ENCODE assay signal across 25 cellular contexts in genomic region chr2:220221904-220222495, GRCh38.
"Had no signal": no experiment of that assay in that cellular context is flagged by ENCODE, and none has a peak within 500 bp of the region (broad histone marks: within the 10 kb centered on the region; RNA-seq: fewer than 3 reads in every experiment).

No MANE protein-coding gene starts in this region.

- H3K27ac ChIP-seq: lower lobe of right lung, parathyroid adenoma, psoas muscle, right lobe of liver, spleen, suprapubic skin, thoracic aorta, tibial artery, uterus had no signal

- H3K79me2 ChIP-seq: parathyroid adenoma had no signal

- H3K9ac ChIP-seq: parathyroid adenoma had no signal

- H3K4me3 Mint-ChIP-seq: immature natural killer cell; naive thymus-derived CD4-positive, alpha-beta T cell; natural killer cell treated with Interleukin-12 subunit alpha and Interleukin-12 subunit beta and Interleukin-15 and Interleukin-18, amount 100 ng/mL, for 72 hours; stimulated activated effector memory CD8-positive, alpha-beta T cell treated with anti-CD3 and anti-CD28 coated beads, Interleukin-12 subunit alpha, Interleukin-12 subunit beta, amount 100 ng/mL, for 72 hours; stimulated activated naive CD8-positive, alpha-beta T cell treated with anti-CD3 and anti-CD28 coated beads, Interleukin-15, Interleukin-2, amounts not matched to agents 100 ng/mL and 50 ng/mL, for 24 hours had no signal

- H3K27me3 Mint-ChIP-seq: natural killer cell treated with Interleukin-12 subunit alpha and Interleukin-12 subunit beta and Interleukin-15 and Interleukin-18, amount 100 ng/mL, for 72 hours; stimulated activated naive CD8-positive, alpha-beta T cell treated with anti-CD3 and anti-CD28 coated beads, Interleukin-15, Interleukin-2, amounts not matched to agents 100 ng/mL and 50 ng/mL, for 24 hours had no signal

- ATAC-seq: lower lobe of right lung; mucosa of descending colon; naive thymus-derived CD4-positive, alpha-beta T cell; natural killer cell treated with Interleukin-12 subunit alpha and Interleukin-12 subunit beta and Interleukin-15 and Interleukin-18, amount 100 ng/mL, for 72 hours; psoas muscle; right lobe of liver; stimulated activated effector memory CD8-positive, alpha-beta T cell treated with anti-CD3 and anti-CD28 coated beads, Interleukin-12 subunit alpha, Interleukin-12 subunit beta, amount 100 ng/mL, for 72 hours had no signal

- H3K27me3 ChIP-seq: right lobe of liver, spleen, suprapubic skin, tibial artery, uterus had no signal

- H3K36me3 ChIP-seq: lower lobe of right lung, right lobe of liver, spleen, suprapubic skin, thoracic aorta, tibial artery, uterus had no signal

- H2AFZ ChIP-seq: parathyroid adenoma had no signal

- H3K9me3 ChIP-seq: lower lobe of right lung, mucosa of descending colon, psoas muscle, right lobe of liver, spleen, suprapubic skin, thoracic aorta, tibial artery, uterus had no signal

- H3K4me1 Mint-ChIP-seq: immature natural killer cell; naive thymus-derived CD4-positive, alpha-beta T cell; stimulated activated effector memory CD8-positive, alpha-beta T cell treated with anti-CD3 and anti-CD28 coated beads, Interleukin-12 subunit alpha, Interleukin-12 subunit beta, amount 100 ng/mL, for 72 hours had no signal

- H3K36me3 Mint-ChIP-seq: immature natural killer cell; naive thymus-derived CD4-positive, alpha-beta T cell; natural killer cell treated with Interleukin-12 subunit alpha and Interleukin-12 subunit beta and Interleukin-15 and Interleukin-18, amount 100 ng/mL, for 72 hours; stimulated activated effector memory CD8-positive, alpha-beta T cell treated with anti-CD3 and anti-CD28 coated beads, Interleukin-12 subunit alpha, Interleukin-12 subunit beta, amount 100 ng/mL, for 72 hours had no signal

- H3K4me1 ChIP-seq: lower lobe of right lung, parathyroid adenoma, psoas muscle, right lobe of liver, spleen, tibial artery, uterus had no signal

- H3K4me3 ChIP-seq: lower lobe of right lung, mucosa of descending colon, psoas muscle, right lobe of liver, spleen, suprapubic skin, thoracic aorta, tibial artery, uterus had no signal

- H3K27ac Mint-ChIP-seq: immature natural killer cell; naive thymus-derived CD4-positive, alpha-beta T cell; natural killer cell treated with Interleukin-12 subunit alpha and Interleukin-12 subunit beta and Interleukin-15 and Interleukin-18, amount 100 ng/mL, for 72 hours; stimulated activated effector memory CD8-positive, alpha-beta T cell treated with anti-CD3 and anti-CD28 coated beads, Interleukin-12 subunit alpha, Interleukin-12 subunit beta, amount 100 ng/mL, for 72 hours; stimulated activated naive CD8-positive, alpha-beta T cell treated with anti-CD3 and anti-CD28 coated beads, Interleukin-15, Interleukin-2, amounts not matched to agents 100 ng/mL and 50 ng/mL, for 24 hours had no signal

- H3K9me3 Mint-ChIP-seq: stimulated activated effector memory CD8-positive, alpha-beta T cell treated with anti-CD3 and anti-CD28 coated beads, Interleukin-12 subunit alpha, Interleukin-12 subunit beta, amount 100 ng/mL, for 72 hours; stimulated activated naive CD8-positive, alpha-beta T cell treated with anti-CD3 and anti-CD28 coated beads, Interleukin-15, Interleukin-2, amounts not matched to agents 100 ng/mL and 50 ng/mL, for 24 hours had no signal

- DNase-seq: head of caudate nucleus; hypothalamus; immature natural killer cell; kidney; lower lobe of right lung; mesendoderm; midbrain; mucosa of descending colon; naive thymus-derived CD4-positive, alpha-beta T cell; nucleus accumbens; psoas muscle; right lobe of liver; small intestine; spleen; stimulated activated CD4-positive, alpha-beta T cell treated with anti-CD3 and anti-CD28 coated beads, Interleukin-4, amount 100 ng/mL, for 24 hours; stimulated activated naive CD4-positive, alpha-beta T cell; tibial artery; trophoblast cell; uterus had no signal
